In the genomic region with DNA sequence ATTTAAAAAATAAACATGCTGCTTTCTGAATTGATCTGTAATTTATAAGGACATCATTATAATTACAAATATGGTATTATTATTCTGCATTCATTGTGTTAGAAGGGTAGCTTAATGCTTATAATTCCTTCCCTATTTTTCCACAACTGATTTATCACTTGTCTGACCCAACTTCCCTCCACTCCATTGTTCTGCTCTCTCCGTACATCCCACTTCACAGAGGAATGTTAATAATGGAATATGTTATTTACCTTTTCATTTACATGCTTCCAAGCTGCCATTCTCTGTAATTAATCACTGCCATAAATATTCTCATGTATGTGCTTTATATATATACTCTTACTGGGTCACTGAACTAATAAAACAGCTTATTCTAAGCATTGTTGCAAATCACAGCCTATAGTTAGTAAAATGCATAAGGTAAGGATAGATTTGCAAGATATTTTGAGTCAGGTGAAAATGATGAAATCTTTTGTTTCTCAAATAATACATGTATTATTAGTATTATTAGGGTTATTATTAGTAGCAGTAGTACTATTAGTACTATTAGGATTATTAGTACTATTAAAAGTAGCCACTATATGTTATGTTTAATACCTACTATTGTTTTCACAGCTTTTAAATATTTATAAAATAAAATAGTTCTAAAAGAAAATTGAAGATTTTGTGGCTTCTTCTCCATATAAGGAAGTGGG, we compare ENCODE assay signal across 2 cellular contexts.
TF ChIP-seq lines count a peak whose summit lies in the region.

No MANE protein-coding gene starts in this region.

TF ChIP-seq in Ishikawa, 13 proteins besides CTCF, POLR2A, EP300 and RAD21 (continued from another document):
- no peak for TF ChIP-seq TCF12 (IDR thresholded peaks at IDR 0.05; ENCODE audit: low read depth)

TF ChIP-seq in K562, 482 proteins besides CTCF, POLR2A, EP300 and RAD21 (continued from another document):
- no peak for TF ChIP-seq ZFP91 (CRISPR knock-in tag; IDR thresholded peaks at IDR 0.05)
- TF ChIP-seq SIX5 (IDR thresholded peaks at IDR 0.05; ENCODE audit: borderline replicate concordance in 1 of 2, insufficient read depth in 1 of 2, low read depth in 1 of 2, low read length in 2 of 2) = no peak
- TF ChIP-seq MEIS2 (IDR thresholded peaks at IDR 0.05; ENCODE audit: partially characterized antibody) = no peak
- no peak for TF ChIP-seq ETV6 (IDR thresholded peaks at IDR 0.05; ENCODE audit: borderline replicate concordance in 1 of 2, low read depth in 2 of 2, low read length in 1 of 2)
- 0 out of 2 replicates have a peak, but pooled peaks have one; percentile 46 for TF ChIP-seq ETV6 (CRISPR knock-in tag; IDR thresholded peaks at IDR 0.05; ENCODE audit: borderline replicate concordance)
- TF ChIP-seq DACH1 (IDR thresholded peaks at IDR 0.05; ENCODE audit: partially characterized antibody) = peak; percentile 96
